20 cellular contexts compared by ENCODE assay signal in genomic region chr10:22774102-22774501, GRCh38. TPM values are rescaled to one million over a fixed set of nuclear protein-coding genes. Genes with fewer than 3 reads are reported as not detected.
A peak's percentile ranks its signal among the peaks of the same experiment; 100 is the strongest.
DNase-seq lines count a peak whose midpoint lies in the region; ATAC-seq, FAIRE-seq and TF ChIP-seq lines count a peak whose summit lies in the region.
"Had no signal": no experiment of that assay in that cellular context is flagged by ENCODE, and none has a peak within 500 bp of the region (broad histone marks: within the 10 kb centered on the region; RNA-seq: fewer than 3 reads in every experiment).

No MANE protein-coding gene starts in this region.

- no peak overlapping the region for H3K9ac ChIP-seq in HCT116 (ENCODE audit: low read length)
- no peak overlapping the region for H3K9ac ChIP-seq in K562 (ENCODE audit: insufficient read depth in 1 of 2, low read depth in 2 of 2, low read length in 2 of 2)
- H3K9ac ChIP-seq: BLaER1 treated with 17β-estradiol and CSF1 and Interleukin-3, amounts not matched to agents 10 nM and 100 nM had no signal

- BruUV-seq in HCT116 (replicated peaks; lab: Mats Ljungman, UMichigan) (no TSS peak), K562 (replicated peaks; lab: Mats Ljungman, UMichigan) (no TSS peak)

- no peak overlapping the region for H3K27ac ChIP-seq in A549
- H3K27ac ChIP-seq in HCT116 (ENCODE audit: low read depth, low read length) = no peak overlapping the region
- no peak overlapping the region for H3K27ac ChIP-seq in K562 (ENCODE audit: extremely low read depth, low read depth, low read length)
- H3K27ac ChIP-seq: BLaER1 treated with 17β-estradiol and CSF1 and Interleukin-3, amounts not matched to agents 10 nM and 100 nM; C4-2B had no signal

- H3K9me1 ChIP-seq in K562 (ENCODE audit: control insufficient read depth, insufficient read depth, low read length) = no peaks in the 10 kb centered on the region

- H3K4me3 ChIP-seq in A549 (no peak overlapping the region), HCT116 (replicated peaks in 1 of 2; ENCODE audit: low read depth in 1 of 2, low read length in 2 of 2) (no peak overlapping the region), K562 (no peak overlapping the region)
- H3K4me3 ChIP-seq: BLaER1 treated with 17β-estradiol and CSF1 and Interleukin-3, amounts not matched to agents 10 nM and 100 nM had no signal

- H4K20me1 ChIP-seq in HCT116 (ENCODE audit: insufficient read depth) (no peaks in the 10 kb centered on the region), K562 (replicated peaks; ENCODE audit: control insufficient read depth, insufficient read depth, low read length) (no peaks in the 10 kb centered on the region)
- H4K20me1 ChIP-seq: BLaER1 treated with 17β-estradiol and CSF1 and Interleukin-3, amounts not matched to agents 10 nM and 100 nM had no signal

- RAD21 ChIA-PET in HCT116 (lab: Charles Lee; ENCODE audit: low non-redundant PET in 1 of 2, low total read pairs in 2 of 2, uncharacterized antibody in 2 of 2, unreplicated experiment in 2 of 2) = no interaction called here

- TF ChIP-seq RAD21 in A549 (conservative IDR thresholded peaks at IDR 0.05 in 1 of 2, IDR thresholded peaks at IDR 0.05 in 1 of 2) = no peak
- TF ChIP-seq RAD21 in HCT116 (IDR thresholded peaks at IDR 0.05; ENCODE audit: low read depth) = no peak
- no peak for TF ChIP-seq RAD21 in K562 (CRISPR knock-in tag; conservative IDR thresholded peaks at IDR 0.05 in 1 of 2, IDR thresholded peaks at IDR 0.05 in 1 of 2)

- intact Hi-C loops in HCT116 (cut with micrococcal nuclease) = no loop called here
- intact Hi-C loops in K562 (cut with micrococcal nuclease) = no loop called here

- H3K4me2 ChIP-seq in A549 (no peak overlapping the region), HCT116 (ENCODE audit: low read length) (no peak overlapping the region), K562 (ENCODE audit: insufficient read depth, low read length) (no peak overlapping the region)
- H3K4me2 ChIP-seq: BLaER1 treated with 17β-estradiol and CSF1 and Interleukin-3, amounts not matched to agents 10 nM and 100 nM had no signal

- POLR2A ChIA-PET in A549 (lab: Yijun Ruan, JAX) (no interaction called here), HCT116 (lab: Charles Lee) (no interaction called here), K562 (lab: Yijun Ruan, JAX) (interaction anchor here (0.6 to 1.6 kb wide), 2 partner anchors 13 to 25 kb away, joined by 3 to 4 read pairs; no protein-coding TSS in a partner anchor)

- no peak for ATAC-seq in A549
- no peak for ATAC-seq in HCT116
- ATAC-seq in K562 = no peak
- ATAC-seq: CD8-positive, alpha-beta T cell had no signal

- TF ChIP-seq EP300 in A549 (IDR thresholded peaks at IDR 0.05) = no peak
- TF ChIP-seq EP300 in K562 (IDR thresholded peaks at IDR 0.05; ENCODE audit: low read length) = no peak

- no peaks in the 10 kb centered on the region for H3K4me1 ChIP-seq in A549
- no peaks in the 10 kb centered on the region for H3K4me1 ChIP-seq in HCT116 (ENCODE audit: control insufficient read depth in 1 of 2, insufficient read depth in 2 of 2, low read length in 2 of 2)
- no peaks in the 10 kb centered on the region for H3K4me1 ChIP-seq in K562 (replicated peaks in 1 of 2; ENCODE audit: control insufficient read depth in 2 of 2, insufficient read depth in 2 of 2, low read length in 2 of 2)

- H3K36me3 ChIP-seq in HCT116 (ENCODE audit: control insufficient read depth in 1 of 2, insufficient read depth in 2 of 2, low read length in 2 of 2) (no peaks in the 10 kb centered on the region), K562 (ENCODE audit: control insufficient read depth, insufficient read depth, low read length) (no peaks in the 10 kb centered on the region)
- H3K36me3 ChIP-seq: BLaER1 treated with 17β-estradiol and CSF1 and Interleukin-3, amounts not matched to agents 10 nM and 100 nM had no signal

- FAIRE-seq in A549 (lab: Jason Lieb, UNC) (peak; percentile 23), K562 (lab: Jason Lieb, UNC) (no peak)
- FAIRE-seq: A204.1, D721Med, G401.6, GM12891, GM19239 had no signal

- H3K79me2 ChIP-seq in HCT116 (ENCODE audit: insufficient read depth, low read length) = no peaks in the 10 kb centered on the region
- H3K79me2 ChIP-seq in K562 (ENCODE audit: control insufficient read depth, insufficient read depth, low read length) = no peaks in the 10 kb centered on the region

- no peak for DNase-seq in A549 (ENCODE audit: low read depth in 1 of 2, low spot score in 1 of 2)
- DNase-seq in HCT116 (ENCODE audit: low read depth, low spot score) = no peak
- DNase-seq in K562 (ENCODE audit: extremely low read depth in 1 of 4, low spot score in 3 of 4) = no peak
- DNase-seq in NCI-H1417 (lab: John Stamatoyannopoulos, UW) = no peak
- DNase-seq in stimulated activated CD4-positive, alpha-beta T cell treated with anti-CD3 and anti-CD28 coated beads, Interleukin-4, amount 100 ng/mL, for 1 hour = no peak
- DNase-seq: 8988T; AML-193; Caco-2; Calu3; CD4-positive, alpha-beta T cell; CD8-positive, alpha-beta T cell; DMS79 treated with DMSO at 0.1 percent for 48 hours; GF-D8 had no signal

- H3K9me3 ChIP-seq in A549 (no peaks in the 10 kb centered on the region), HCT116 (ENCODE audit: control insufficient read depth in 1 of 2, insufficient read depth in 1 of 2, low read depth in 1 of 2, low read length in 2 of 2) (no peaks in the 10 kb centered on the region), K562 (replicated peaks; ENCODE audit: control insufficient read depth, insufficient read depth, low read depth, low read length) (peaks cover 7% of the 10 kb centered on the region)

- no peaks in the 10 kb centered on the region for H3K27me3 ChIP-seq in HCT116 (ENCODE audit: insufficient read depth, low read length)
- no peaks in the 10 kb centered on the region for H3K27me3 ChIP-seq in K562 (ENCODE audit: control insufficient read depth in 2 of 2, insufficient read depth in 2 of 2, low read length in 2 of 2)
- H3K27me3 ChIP-seq: BLaER1 treated with 17β-estradiol and CSF1 and Interleukin-3, amounts not matched to agents 10 nM and 100 nM had no signal

- 14% methylated on average over 1 of the region's 1 CpG for WGBS in A549 (ENCODE audit: missing lambda C conversion rate)
- WGBS in K562 (ENCODE audit: insufficient coverage, low coverage, missing lambda C conversion rate) = 54% methylated on average over 1 of the region's 1 CpG

- in situ Hi-C loops in K562 (cut with MboI) = no loop called here

- TF ChIP-seq CTCF in A549 (IDR thresholded peaks at IDR 0.05) = no peak
- no peak for TF ChIP-seq CTCF in HCT116 (IDR thresholded peaks at IDR 0.05 in 2 of 3, conservative IDR thresholded peaks at IDR 0.05 in 1 of 3; ENCODE audit: borderline replicate concordance in 1 of 3, insufficient read depth in 1 of 3, low read depth in 2 of 3, low read length in 2 of 3)
- TF ChIP-seq CTCF in K562 (IDR thresholded peaks at IDR 0.05 in 2 of 3, conservative IDR thresholded peaks at IDR 0.05 in 1 of 3; ENCODE audit: insufficient read depth in 2 of 3, low read depth in 1 of 3, low read length in 3 of 3) = no peak

- CTCF ChIA-PET in A549 (lab: Yijun Ruan, JAX) = no interaction called here
- CTCF ChIA-PET in HCT116 (lab: Charles Lee) = no interaction called here
- CTCF ChIA-PET in K562 (lab: Yijun Ruan, JAX; ENCODE audit: low intra/inter-chr PET ratio) = no interaction called here

- H3K9me2 ChIP-seq in HCT116 (ENCODE audit: insufficient read depth) = no peaks in the 10 kb centered on the region

- H2AFZ ChIP-seq in HCT116 (ENCODE audit: low read depth, low read length, poor library complexity, severe bottlenecking) = peak overlapping the region; percentile 84
- no peak overlapping the region for H2AFZ ChIP-seq in K562 (ENCODE audit: low read depth, low read length)

- no peak for TF ChIP-seq POLR2A in A549 (IDR thresholded peaks at IDR 0.05; ENCODE audit: low read length)
- no peak for TF ChIP-seq POLR2A in HCT116 (IDR thresholded peaks at IDR 0.05; ENCODE audit: borderline replicate concordance, extremely low read depth, insufficient read depth, insufficient read length)
- TF ChIP-seq POLR2A in K562 (conservative IDR thresholded peaks at IDR 0.05) = no peak

TF ChIP-seq in A549, 52 proteins besides CTCF, POLR2A, EP300 and RAD21 (continues in another document):
- TF ChIP-seq MAFK (IDR thresholded peaks at IDR 0.05; ENCODE audit: partially characterized antibody) = peak; percentile 66

TF ChIP-seq in HCT116, 20 proteins besides CTCF, POLR2A, EP300 and RAD21 (continues in another document):
- TF ChIP-seq POLR2AphosphoS5 (IDR thresholded peaks at IDR 0.05; ENCODE audit: low read depth, low read length) = no peak

TF ChIP-seq in K562, 482 proteins besides CTCF, POLR2A, EP300 and RAD21 (continues in another document):
- TF ChIP-seq CHD1 (IDR thresholded peaks at IDR 0.05; ENCODE audit: low read length) (no peak), MAFK (IDR thresholded peaks at IDR 0.05; ENCODE audit: low read length) (peak; percentile 25; the same call in 1 of the 2 replicates), MTF1 (CRISPR knock-in tag; IDR thresholded peaks at IDR 0.05; ENCODE audit: borderline replicate concordance) (no peak), MAFF (IDR thresholded peaks at IDR 0.05; ENCODE audit: low read length) (peak; percentile 33)

RNA-seq across cellular contexts. Expression of gene PIP4K2A, which starts 59.7 kb away (rescaled TPM):
- polyA plus RNA-seq in A549 (2011; rRNA removed) (21.6 and 24.0 TPM in 2 replicates), A549 (2017; fragmentation: RNase III; extraction: RNeasy Plus Mini Kit Qiagen cat#74134 plus additional on column Dnase treatment) (18.4 to 23.1 TPM (median 20.4 TPM) in 3 replicates), K562 (2011; rRNA removed) (29.8 and 35.6 TPM in 2 replicates), K562 (2014; fragmentation: Illumina TruSeq; extraction: Trizol) (65.2 and 69.1 TPM in 2 replicates), K562 (2014; fragmentation: Nextera tagmentation; extraction: Ambion mirVana) (10 to 100 TPM; 64.8 to 87.2 TPM), K562 (2014; rRNA removed) (47.1 and 49.5 TPM in 2 replicates)
- 5.5 and 6.2 TPM in 2 replicates for polyA plus RNA-seq in A549 (2012; cell fraction: cytosol; rRNA removed)
- 1.8 and 3.8 TPM in 2 replicates for polyA plus RNA-seq in A549 (2012; cell fraction: nucleus; rRNA removed)
- 18.1 and 18.7 TPM in 2 replicates for polyA minus RNA-seq in A549 (2011; rRNA and poly(A)+ RNA removed)
- total RNA-seq in HCT116 (2021; ENCODE audit: unreplicated experiment) (41.9 TPM), K562 (2014; rRNA removed) (61.5 and 75.1 TPM in 2 replicates), K562 (2014; rRNA removed; fragmentation: Illumina TruSeq; extraction: Trizol) (73.5 and 95.8 TPM in 2 replicates), K562 (2015; rRNA removed; fragmentation: Illumina TruSeq; extraction: Trizol) (110 and 117 TPM in 2 replicates), K562 (2021) (56.4 and 71.9 TPM in 2 replicates)
- polyA plus RNA-seq in HCT116 (2012) = 19.1 and 20.2 TPM in 2 replicates
- total RNA-seq in K562 (2011; cell fraction: chromatin; rRNA removed; ENCODE audit: low replicate concordance) = 31.6 and 61.2 TPM in 2 replicates
- total RNA-seq in K562 (2011; cell fraction: nucleolus; rRNA removed) = 22.7 and 26.6 TPM in 2 replicates
- total RNA-seq in K562 (2011; cell fraction: nucleoplasm; rRNA removed) = 30.2 and 39.5 TPM in 2 replicates
- polyA plus RNA-seq in K562 (2011; cell fraction: cytosol; rRNA removed) = 14.8 and 25.0 TPM in 2 replicates
- polyA plus RNA-seq in K562 (2011; cell fraction: nucleus; rRNA removed) = 17.2 and 23.1 TPM in 2 replicates
- polyA plus RNA-seq in K562 (2012) = 39.4 and 42.5 TPM in 2 replicates
- polyA minus RNA-seq in K562 (2011; rRNA and poly(A)+ RNA removed) = 62.2 and 65.1 TPM in 2 replicates
- 37.1 and 39.1 TPM in 2 replicates for polyA minus RNA-seq in K562 (2011; cell fraction: cytosol; rRNA and poly(A)+ RNA removed)
- 21.7 and 45.1 TPM in 2 replicates for polyA minus RNA-seq in K562 (2011; cell fraction: nucleus; rRNA and poly(A)+ RNA removed)

Comparison
In these comparisons a context has a peak if more than half of its experiments do, and no peak if none do; other contexts are left out.
1. Of the 35 proteins assayed by ChIP-seq in both K562 and A549: peak only in K562: none; only in A549: none; in both: MAFK; in neither: 34.